Comparison of ENCODE assay signal across 1 cellular context in the genomic region with DNA sequence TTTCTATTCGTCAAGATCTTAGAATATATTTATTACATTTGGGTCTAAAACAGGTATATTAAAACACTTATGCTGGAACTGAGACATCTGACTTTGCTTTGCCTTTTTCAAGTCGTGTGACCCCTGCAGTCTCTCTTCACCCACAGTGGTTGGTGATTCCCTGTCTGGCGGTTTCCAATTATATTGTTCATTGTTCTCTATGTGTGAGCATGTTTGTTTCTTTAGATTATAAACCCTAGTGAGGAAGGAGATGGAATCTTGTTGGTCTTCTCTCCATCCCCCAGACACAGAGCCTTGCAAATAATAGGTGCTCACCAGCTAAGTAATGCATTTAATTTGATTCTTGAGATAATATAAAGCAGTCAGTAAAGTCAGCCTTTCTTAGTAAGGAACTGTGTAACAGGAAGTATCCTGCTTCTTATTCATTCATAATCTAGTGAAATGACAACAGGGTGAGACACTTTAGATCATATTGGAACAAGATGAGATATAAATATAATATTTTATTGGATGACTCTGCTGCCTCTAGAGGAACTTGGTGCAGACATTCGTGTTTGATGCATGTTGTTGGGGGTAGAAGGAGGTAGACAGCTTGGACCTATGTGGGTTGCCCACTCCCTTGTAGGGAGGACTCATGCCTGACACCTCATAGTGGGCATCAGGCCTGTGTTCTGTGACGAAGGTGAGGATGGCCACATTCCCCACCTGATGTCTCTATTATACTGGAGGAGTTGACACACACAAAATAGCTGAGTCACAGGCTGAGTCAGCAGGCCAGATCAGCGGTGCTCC.
TF ChIP-seq lines count a peak whose summit lies in the region.

No MANE protein-coding gene starts in this region.

TF ChIP-seq in K562, 482 proteins besides CTCF, POLR2A, EP300 and RAD21 (continued from another document and continues in another):
- TF ChIP-seq RREB1 (CRISPR knock-in tag; IDR thresholded peaks at IDR 0.05), result no peak
- no peak for TF ChIP-seq MEF2A (IDR thresholded peaks at IDR 0.05; ENCODE audit: control insufficient read depth, low read depth, low read length)
- 0 out of 2 replicates have a peak, but pooled peaks have one; percentile 9 for TF ChIP-seq SOX6 (IDR thresholded peaks at IDR 0.05)
- no peak for TF ChIP-seq MLLT1 (IDR thresholded peaks at IDR 0.05)
- TF ChIP-seq BCL6 (CRISPR knock-in tag; IDR thresholded peaks at IDR 0.05), result no peak
- TF ChIP-seq NFE2L1 (tag; IDR thresholded peaks at IDR 0.05; ENCODE audit: borderline replicate concordance, low read depth), result peak; percentile 89
- TF ChIP-seq ZHX1 (conservative IDR thresholded peaks at IDR 0.05; ENCODE audit: low read length), result no peak
- TF ChIP-seq MAFF (IDR thresholded peaks at IDR 0.05; ENCODE audit: low read length), result peak; percentile 95
- TF ChIP-seq ATF3 (IDR thresholded peaks at IDR 0.05), result peak; percentile 79
- no peak for TF ChIP-seq ATF3 (CRISPR knock-in tag; conservative IDR thresholded peaks at IDR 0.05)
- no peak for TF ChIP-seq POLR3A (IDR thresholded peaks at IDR 0.05; ENCODE audit: borderline replicate concordance, extremely low read depth, insufficient read depth, insufficient read length)
- peak; percentile 98 for TF ChIP-seq NFE2 (IDR thresholded peaks at IDR 0.05; ENCODE audit: low read depth)
- no peak for TF ChIP-seq ZNF134 (CRISPR knock-in tag; conservative IDR thresholded peaks at IDR 0.05)
- TF ChIP-seq SETDB1 (IDR thresholded peaks at IDR 0.05; ENCODE audit: low read length), result no peak
- no peak for TF ChIP-seq ZNF444 (CRISPR knock-in tag; IDR thresholded peaks at IDR 0.05)
- no peak for TF ChIP-seq CSDE1 (IDR thresholded peaks at IDR 0.05)
- TF ChIP-seq, protein P1, sequence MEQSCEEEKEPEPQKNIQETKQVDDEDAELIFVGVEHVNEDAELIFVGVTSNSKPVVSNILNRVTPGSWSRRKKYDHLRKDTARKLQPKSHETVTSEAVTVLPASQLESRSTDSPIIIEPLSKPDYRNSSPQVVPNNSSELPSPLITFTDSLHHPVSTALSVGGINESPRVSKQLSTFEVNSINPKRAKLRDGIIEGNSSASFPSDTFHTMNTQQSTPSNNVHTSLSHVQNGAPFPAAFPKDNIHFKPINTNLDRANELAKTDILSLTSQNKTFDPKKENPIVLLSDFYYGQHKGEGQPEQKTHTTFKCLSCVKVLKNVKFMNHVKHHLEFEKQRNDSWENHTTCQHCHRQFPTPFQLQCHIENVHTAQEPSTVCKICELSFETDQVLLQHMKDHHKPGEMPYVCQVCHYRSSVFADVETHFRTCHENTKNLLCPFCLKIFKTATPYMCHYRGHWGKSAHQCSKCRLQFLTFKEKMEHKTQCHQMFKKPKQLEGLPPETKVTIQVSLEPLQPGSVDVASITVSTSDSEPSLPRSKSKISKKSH (CRISPR knock-in tag; IDR thresholded peaks at IDR 0.05), result no peak
- TF ChIP-seq DLX4 (CRISPR knock-in tag; IDR thresholded peaks at IDR 0.05), result no peak
- no peak for TF ChIP-seq CCNT2 (IDR thresholded peaks at IDR 0.05; ENCODE audit: borderline replicate concordance, extremely low read depth, insufficient read length, low read depth, low read length)
- TF ChIP-seq, protein P2, sequence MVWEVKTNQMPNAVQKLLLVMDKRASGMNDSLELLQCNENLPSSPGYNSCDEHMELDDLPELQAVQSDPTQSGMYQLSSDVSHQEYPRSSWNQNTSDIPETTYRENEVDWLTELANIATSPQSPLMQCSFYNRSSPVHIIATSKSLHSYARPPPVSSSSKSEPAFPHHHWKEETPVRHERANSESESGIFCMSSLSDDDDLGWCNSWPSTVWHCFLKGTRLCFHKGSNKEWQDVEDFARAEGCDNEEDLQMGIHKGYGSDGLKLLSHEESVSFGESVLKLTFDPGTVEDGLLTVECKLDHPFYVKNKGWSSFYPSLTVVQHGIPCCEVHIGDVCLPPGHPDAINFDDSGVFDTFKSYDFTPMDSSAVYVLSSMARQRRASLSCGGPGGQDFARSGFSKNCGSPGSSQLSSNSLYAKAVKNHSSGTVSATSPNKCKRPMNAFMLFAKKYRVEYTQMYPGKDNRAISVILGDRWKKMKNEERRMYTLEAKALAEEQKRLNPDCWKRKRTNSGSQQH (CRISPR knock-in tag; IDR thresholded peaks at IDR 0.05), result no peak
- TF ChIP-seq CHD4 (IDR thresholded peaks at IDR 0.05; ENCODE audit: insufficient read depth, insufficient replicate concordance, low read depth, low read length, poor library complexity, severe bottlenecking), result no peak
- TF ChIP-seq TFAM (CRISPR knock-in tag; conservative IDR thresholded peaks at IDR 0.05), result no peak
- TF ChIP-seq CREBBP (IDR thresholded peaks at IDR 0.05; ENCODE audit: low read depth, low read length), result no peak
- no peak for TF ChIP-seq ZNF140 (CRISPR knock-in tag; IDR thresholded peaks at IDR 0.05)
- TF ChIP-seq ZNF316 (IDR thresholded peaks at IDR 0.05), result peak; percentile 99
- TF ChIP-seq MAFK (IDR thresholded peaks at IDR 0.05; ENCODE audit: low read length), result peak; percentile 94
- no peak for TF ChIP-seq CEBPB (tag; IDR thresholded peaks at IDR 0.05)
- 0 out of 2 replicates have a peak, but pooled peaks have one; percentile 26 for TF ChIP-seq JUN (IDR thresholded peaks at IDR 0.05; ENCODE audit: borderline replicate concordance, low read depth, low read length)
- TF ChIP-seq JUN (CRISPR knock-in tag; IDR thresholded peaks at IDR 0.05; ENCODE audit: borderline replicate concordance), result no peak
- no peak for TF ChIP-seq ZNF347 (CRISPR knock-in tag; IDR thresholded peaks at IDR 0.05; ENCODE audit: low read depth)
- no peak for TF ChIP-seq XRCC5 (IDR thresholded peaks at IDR 0.05; ENCODE audit: low read depth, low read length)
- TF ChIP-seq JUND (IDR thresholded peaks at IDR 0.05; ENCODE audit: borderline replicate concordance, low read depth, low read length), result peak; percentile 93
- peak; percentile 95; the same call in 2 of the 3 replicates for TF ChIP-seq JUND (tag; IDR thresholded peaks at IDR 0.05; ENCODE audit: borderline replicate concordance, low read depth, low read length)
- TF ChIP-seq ARID1B (IDR thresholded peaks at IDR 0.05), result peak; percentile 56; the same call in 1 of the 2 replicates
- TF ChIP-seq, protein P3, sequence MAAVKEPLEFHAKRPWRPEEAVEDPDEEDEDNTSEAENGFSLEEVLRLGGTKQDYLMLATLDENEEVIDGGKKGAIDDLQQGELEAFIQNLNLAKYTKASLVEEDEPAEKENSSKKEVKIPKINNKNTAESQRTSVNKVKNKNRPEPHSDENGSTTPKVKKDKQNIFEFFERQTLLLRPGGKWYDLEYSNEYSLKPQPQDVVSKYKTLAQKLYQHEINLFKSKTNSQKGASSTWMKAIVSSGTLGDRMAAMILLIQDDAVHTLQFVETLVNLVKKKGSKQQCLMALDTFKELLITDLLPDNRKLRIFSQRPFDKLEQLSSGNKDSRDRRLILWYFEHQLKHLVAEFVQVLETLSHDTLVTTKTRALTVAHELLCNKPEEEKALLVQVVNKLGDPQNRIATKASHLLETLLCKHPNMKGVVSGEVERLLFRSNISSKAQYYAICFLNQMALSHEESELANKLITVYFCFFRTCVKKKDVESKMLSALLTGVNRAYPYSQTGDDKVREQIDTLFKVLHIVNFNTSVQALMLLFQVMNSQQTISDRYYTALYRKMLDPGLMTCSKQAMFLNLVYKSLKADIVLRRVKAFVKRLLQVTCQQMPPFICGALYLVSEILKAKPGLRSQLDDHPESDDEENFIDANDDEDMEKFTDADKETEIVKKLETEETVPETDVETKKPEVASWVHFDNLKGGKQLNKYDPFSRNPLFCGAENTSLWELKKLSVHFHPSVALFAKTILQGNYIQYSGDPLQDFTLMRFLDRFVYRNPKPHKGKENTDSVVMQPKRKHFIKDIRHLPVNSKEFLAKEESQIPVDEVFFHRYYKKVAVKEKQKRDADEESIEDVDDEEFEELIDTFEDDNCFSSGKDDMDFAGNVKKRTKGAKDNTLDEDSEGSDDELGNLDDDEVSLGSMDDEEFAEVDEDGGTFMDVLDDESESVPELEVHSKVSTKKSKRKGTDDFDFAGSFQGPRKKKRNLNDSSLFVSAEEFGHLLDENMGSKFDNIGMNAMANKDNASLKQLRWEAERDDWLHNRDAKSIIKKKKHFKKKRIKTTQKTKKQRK (IDR thresholded peaks at IDR 0.05; ENCODE audit: borderline replicate concordance, low read depth, low read length), result no peak
- TF ChIP-seq SRF (CRISPR knock-in tag; IDR thresholded peaks at IDR 0.05), result no peak
- no peak for TF ChIP-seq HNRNPH1 (optimal IDR thresholded peaks at IDR 0.05; ENCODE audit: low read depth, low read length)
- no peak for TF ChIP-seq CGGBP1 (CRISPR knock-in tag; IDR thresholded peaks at IDR 0.05)
- no peak for TF ChIP-seq ZBTB7A (IDR thresholded peaks at IDR 0.05; ENCODE audit: borderline replicate concordance, control insufficient read depth, low read depth, low read length)
- no peak for TF ChIP-seq RBM22 (IDR thresholded peaks at IDR 0.05; ENCODE audit: low read depth, low read length, poor library complexity, severe bottlenecking)
- no peak for TF ChIP-seq SREBF2 (CRISPR knock-in tag; IDR thresholded peaks at IDR 0.05)
- no peak for TF ChIP-seq CHD2 (IDR thresholded peaks at IDR 0.05; ENCODE audit: low read depth, low read length)
